20 cellular contexts compared by ENCODE assay signal in the genomic region with DNA sequence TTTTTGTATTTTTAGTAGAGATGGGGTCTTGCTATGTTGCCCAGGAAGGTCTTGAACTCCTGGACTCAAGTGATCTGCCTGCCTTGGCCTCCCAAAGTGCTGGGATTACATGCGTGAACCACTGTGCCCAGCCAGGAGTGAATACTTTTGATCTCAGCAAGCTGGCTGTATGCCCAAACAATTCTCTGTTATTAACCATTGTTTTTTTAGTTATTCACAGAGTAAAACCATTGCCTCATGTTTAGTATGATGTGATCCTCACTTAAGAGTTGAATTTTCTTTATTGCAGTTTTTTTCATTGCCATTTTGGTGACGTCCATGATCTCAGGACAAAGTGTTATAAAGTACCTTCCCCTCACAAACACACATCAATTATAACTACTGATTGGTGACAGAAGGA. TPM values are rescaled to one million over a fixed set of nuclear protein-coding genes. Genes with fewer than 3 reads are reported as not detected.
A peak's percentile ranks its signal among the peaks of the same experiment; 100 is the strongest.
DNase-seq lines count a peak whose midpoint lies in the region; ATAC-seq, FAIRE-seq and TF ChIP-seq lines count a peak whose summit lies in the region.
"Had no signal": no experiment of that assay in that cellular context is flagged by ENCODE, and none has a peak within 500 bp of the region (broad histone marks: within the 10 kb centered on the region; RNA-seq: fewer than 3 reads in every experiment).

No MANE protein-coding gene starts in this region.

- no peak overlapping the region for H3K9ac ChIP-seq in astrocyte (ENCODE audit: low read length)
- H3K9ac ChIP-seq: BLaER1 treated with 17β-estradiol and CSF1 and Interleukin-3, amounts not matched to agents 10 nM and 100 nM; GM23248 had no signal

- FAIRE-seq in astrocyte (lab: Jason Lieb, UNC) = no peak
- FAIRE-seq: GM12878, HTR-8/SVneo had no signal

- no peak overlapping the region for H3K4me3 Mint-ChIP-seq in Calu3 (ENCODE audit: low read depth, unreplicated experiment)
- H3K4me3 Mint-ChIP-seq in astrocyte (ENCODE audit: unreplicated experiment) = no peak overlapping the region
- H3K4me3 Mint-ChIP-seq in activated CD4-positive, alpha-beta T cell treated with anti-CD3 and anti-CD28 coated beads, Interleukin-2, amount 10 ng/mL, durations not matched to agents 24 days and 14 days = no peak overlapping the region
- H3K4me3 Mint-ChIP-seq: B cell; CD8-positive, alpha-beta T cell had no signal

- H3K4me1 ChIP-seq in astrocyte (ENCODE audit: insufficient read depth, low read length) (peaks cover 7% of the 10 kb centered on the region), gastrocnemius medialis (no peaks in the 10 kb centered on the region)
- H3K4me1 ChIP-seq: BLaER1 treated with 17β-estradiol and CSF1 and Interleukin-3, amounts not matched to agents 10 nM and 100 nM; HAP-1 had no signal

- H3K36me3 Mint-ChIP-seq in Calu3 (ENCODE audit: insufficient read depth, unreplicated experiment) = peaks cover 6% of the 10 kb centered on the region
- H3K36me3 Mint-ChIP-seq in astrocyte (ENCODE audit: low read depth, unreplicated experiment) = no peaks in the 10 kb centered on the region
- H3K36me3 Mint-ChIP-seq in activated CD4-positive, alpha-beta T cell treated with anti-CD3 and anti-CD28 coated beads, Interleukin-2, amount 10 ng/mL, durations not matched to agents 24 days and 14 days (ENCODE audit: low read depth) = no peaks in the 10 kb centered on the region
- H3K36me3 Mint-ChIP-seq: CD8-positive, alpha-beta T cell had no signal

- H3K27ac ChIP-seq in astrocyte (ENCODE audit: low read depth, low read length) = no peak overlapping the region
- peak overlapping the region; percentile 10 for H3K27ac ChIP-seq in epithelial cell of prostate
- H3K27ac ChIP-seq in gastrocnemius medialis = peak overlapping the region in 3 of 4 donors; percentile 36 to 66 (median 52)
- H3K27ac ChIP-seq: BLaER1 treated with 17β-estradiol and CSF1 and Interleukin-3, amounts not matched to agents 10 nM and 100 nM; GM23248; HL-60 had no signal

- H3K27me3 ChIP-seq in astrocyte (ENCODE audit: insufficient read depth, low read length) (no peaks in the 10 kb centered on the region), gastrocnemius medialis (no peaks in the 10 kb centered on the region)
- H3K27me3 ChIP-seq: BLaER1 treated with 17β-estradiol and CSF1 and Interleukin-3, amounts not matched to agents 10 nM and 100 nM had no signal

- intact Hi-C loops in Calu3 (cut with micrococcal nuclease; ENCODE audit: unreplicated experiment) = no loop called here
- intact Hi-C loops in gastrocnemius medialis (cut with DNase I; ENCODE audit: low total_unique reads) = no loop called here
- intact Hi-C loops in activated CD4-positive, alpha-beta T cell treated with anti-CD3 and anti-CD28 coated beads, Interleukin-2, amount 10 ng/mL, durations not matched to agents 24 days and 14 days (cut with micrococcal nuclease) = no loop called here

- H3K9me3 ChIP-seq in astrocyte (ENCODE audit: insufficient read depth, low read depth, low read length) (no peaks in the 10 kb centered on the region), gastrocnemius medialis (no peaks in the 10 kb centered on the region)
- H3K9me3 ChIP-seq: HAP-1 had no signal

- in situ Hi-C loops in gastrocnemius medialis (cut with MboI; ENCODE audit: low sequenced_read_pairs in 4 of 4) = no loop called here

- TF ChIP-seq CTCF in Calu3 (IDR thresholded peaks at IDR 0.05; ENCODE audit: unreplicated experiment) (no peak), astrocyte (IDR thresholded peaks at IDR 0.05; ENCODE audit: insufficient read depth, low read depth, low read length) (no peak), gastrocnemius medialis (IDR thresholded peaks at IDR 0.05 in 4 of 5, conservative IDR thresholded peaks at IDR 0.05 in 1 of 5) (no peak)

- peak overlapping the region; percentile 72 for H2AFZ ChIP-seq in astrocyte (ENCODE audit: low read depth, low read length)
- H2AFZ ChIP-seq: GM23248 had no signal

- BruUV-seq in Calu3 (replicated peaks; lab: Mats Ljungman, UMichigan) = no TSS peak

- ATAC-seq in gastrocnemius medialis = no peak
- ATAC-seq in GM19467 (IDR thresholded peaks at IDR 0.05; ENCODE audit: unreplicated experiment) = no peak
- no peak for ATAC-seq in HG03565 (IDR thresholded peaks at IDR 0.05; ENCODE audit: unreplicated experiment)
- ATAC-seq: CD8-positive, alpha-beta T cell; GM12878 had no signal

- H3K27ac Mint-ChIP-seq in Calu3 (ENCODE audit: unreplicated experiment) = peak overlapping the region; percentile 57
- no peak overlapping the region for H3K27ac Mint-ChIP-seq in astrocyte (ENCODE audit: unreplicated experiment)
- H3K27ac Mint-ChIP-seq in activated CD4-positive, alpha-beta T cell treated with anti-CD3 and anti-CD28 coated beads, Interleukin-2, amount 10 ng/mL, durations not matched to agents 24 days and 14 days = no peak overlapping the region
- H3K27ac Mint-ChIP-seq: B cell; CD8-positive, alpha-beta T cell had no signal

- no peak overlapping the region for H3K4me2 ChIP-seq in astrocyte (ENCODE audit: low read length)
- H3K4me2 ChIP-seq: BLaER1 treated with 17β-estradiol and CSF1 and Interleukin-3, amounts not matched to agents 10 nM and 100 nM had no signal

- H3K4me3 ChIP-seq in astrocyte (ENCODE audit: insufficient read depth, low read depth, low read length) (no peak overlapping the region), gastrocnemius medialis (no peak overlapping the region)
- H3K4me3 ChIP-seq: BLaER1 treated with 17β-estradiol and CSF1 and Interleukin-3, amounts not matched to agents 10 nM and 100 nM; GM12878; GM23248; HAP-1 had no signal

- no peak for DNase-seq in Calu3
- no peak for DNase-seq in astrocyte (ENCODE audit: low read depth)
- DNase-seq in epithelial cell of prostate (ENCODE audit: low read depth, low spot score) = no peak
- DNase-seq in gastrocnemius medialis = no peak
- no peak for DNase-seq in glomerular visceral epithelial cell (ENCODE audit: extremely low spot score)
- DNase-seq in activated CD4-positive, alpha-beta T cell treated with anti-CD3 and anti-CD28 coated beads, Interleukin-2, amount 10 ng/mL, durations not matched to agents 24 days and 14 days = no peak
- DNase-seq: 8988T; CD8-positive, alpha-beta T cell; DMS 273 treated with DMSO at 0.1 percent for 48 hours; DND-41; GM23248; IMR-90 had no signal

- no peaks in the 10 kb centered on the region for H4K20me1 ChIP-seq in astrocyte (ENCODE audit: insufficient read depth, low read length)
- H4K20me1 ChIP-seq: BLaER1 treated with 17β-estradiol and CSF1 and Interleukin-3, amounts not matched to agents 10 nM and 100 nM had no signal

- CTCF ChIA-PET in Calu3 (lab: Charles Lee) = interaction anchor here (1.4 kb wide), 1 partner anchor 12 kb away, joined by 9 read pairs; no protein-coding TSS in a partner anchor

- TF ChIP-seq POLR2A in gastrocnemius medialis (IDR thresholded peaks at IDR 0.05) = no peak

- H3K27me3 Mint-ChIP-seq in Calu3 (ENCODE audit: unreplicated experiment) (no peaks in the 10 kb centered on the region), astrocyte (ENCODE audit: low read depth, unreplicated experiment) (no peaks in the 10 kb centered on the region)
- peaks cover 8% of the 10 kb centered on the region for H3K27me3 Mint-ChIP-seq in activated CD4-positive, alpha-beta T cell treated with anti-CD3 and anti-CD28 coated beads, Interleukin-2, amount 10 ng/mL, durations not matched to agents 24 days and 14 days

- H3K4me1 Mint-ChIP-seq in Calu3 (ENCODE audit: low read depth, unreplicated experiment) (peaks cover 36% of the 10 kb centered on the region), astrocyte (ENCODE audit: low read depth, unreplicated experiment) (peaks cover 5% of the 10 kb centered on the region)
- H3K4me1 Mint-ChIP-seq in activated CD4-positive, alpha-beta T cell treated with anti-CD3 and anti-CD28 coated beads, Interleukin-2, amount 10 ng/mL, durations not matched to agents 24 days and 14 days = peaks cover 3% of the 10 kb centered on the region
- H3K4me1 Mint-ChIP-seq: B cell had no signal

- no peaks in the 10 kb centered on the region for H3K79me2 ChIP-seq in astrocyte (ENCODE audit: insufficient read depth, low read length)

- H3K9me3 Mint-ChIP-seq in Calu3 (ENCODE audit: low read depth, unreplicated experiment) (peaks cover 3% of the 10 kb centered on the region), astrocyte (ENCODE audit: unreplicated experiment) (no peaks in the 10 kb centered on the region)
- H3K9me3 Mint-ChIP-seq in activated CD4-positive, alpha-beta T cell treated with anti-CD3 and anti-CD28 coated beads, Interleukin-2, amount 10 ng/mL, durations not matched to agents 24 days and 14 days = no peaks in the 10 kb centered on the region
- H3K9me3 Mint-ChIP-seq: CD8-positive, alpha-beta T cell had no signal

- H3K36me3 ChIP-seq in astrocyte (ENCODE audit: insufficient read depth, low read length) (no peaks in the 10 kb centered on the region), gastrocnemius medialis (no peaks in the 10 kb centered on the region)
- H3K36me3 ChIP-seq: BLaER1 treated with 17β-estradiol and CSF1 and Interleukin-3, amounts not matched to agents 10 nM and 100 nM; HAP-1 had no signal

RNA-seq across cellular contexts. Expression of gene C6orf141, which starts 14.8 kb away (rescaled TPM):
- 60.9 and 74.2 TPM in 2 replicates for total RNA-seq in Calu3 (2022)
- total RNA-seq in astrocyte = 0.55 and 4.6 TPM in 2 replicates
- total RNA-seq in gastrocnemius medialis = 1 to 10 TPM in 3 of 4 donors, not detected in 1; 1.0 to 7.8 (median 1.5) TPM
- total RNA-seq in activated CD4-positive, alpha-beta T cell treated with anti-CD3 and anti-CD28 coated beads, Interleukin-2, amount 10 ng/mL, durations not matched to agents 24 days and 14 days = 0.14 TPM in 1 of 2 replicates, not detected in the other
- total RNA-seq: B cell; CD8-positive, alpha-beta T cell; GM12878; GM23248; IMR-90 had no signal
